Comparison of ENCODE assay signal across 15 cellular contexts in the genomic region with DNA sequence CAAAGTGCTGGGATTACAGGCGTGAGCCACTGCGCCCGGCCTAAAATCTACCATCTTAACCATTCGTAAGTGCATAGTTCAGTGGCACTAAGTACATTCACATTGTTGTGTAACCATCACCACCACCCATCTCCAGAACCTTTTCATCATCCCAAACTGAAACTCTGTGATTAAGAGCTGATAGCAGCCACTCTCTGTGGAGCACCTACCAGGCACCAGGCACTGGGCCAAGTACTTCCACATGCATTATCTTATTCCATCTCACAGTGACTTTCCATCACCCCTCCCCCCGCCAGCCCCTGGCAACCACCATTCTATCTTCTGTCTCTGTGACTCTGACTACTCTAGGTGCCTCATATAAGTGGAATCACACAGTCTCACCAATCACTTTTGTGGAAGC. TPM values are rescaled to one million over a fixed set of nuclear protein-coding genes. Genes with fewer than 3 reads are reported as not detected.
A peak's percentile ranks its signal among the peaks of the same experiment; 100 is the strongest.
DNase-seq lines count a peak whose midpoint lies in the region; ATAC-seq and TF ChIP-seq lines count a peak whose summit lies in the region.
"Had no signal": no experiment of that assay in that cellular context is flagged by ENCODE, and none has a peak within 500 bp of the region (broad histone marks: within the 10 kb centered on the region; RNA-seq: fewer than 3 reads in every experiment).

No MANE protein-coding gene starts in this region.

- intact Hi-C loops in A673 (cut with micrococcal nuclease; ENCODE audit: unreplicated experiment), result no loop called here

- TF ChIP-seq CTCF in A673 (conservative IDR thresholded peaks at IDR 0.05; ENCODE audit: low read depth, low read length), result no peak

- CTCF ChIA-PET in A673 (lab: Charles Lee) (no interaction called here), HEK293T (lab: Yijun Ruan, JAX) (interaction anchor here (1.1 kb wide), 1 partner anchor 13 kb away, joined by 3 read pairs; no protein-coding TSS in a partner anchor)

- H3K4me1 ChIP-seq in A673 (ENCODE audit: insufficient read depth, low read length, poor library complexity, severe bottlenecking), result no peaks in the 10 kb centered on the region

- no peak for ATAC-seq in GM18907 (IDR thresholded peaks at IDR 0.05; ENCODE audit: unreplicated experiment)

- H3K27me3 ChIP-seq in A673 (replicated peaks; ENCODE audit: insufficient read depth, low read depth, low read length, poor library complexity), result peaks cover 23% of the 10 kb centered on the region

- no peak overlapping the region for H3K27ac ChIP-seq in A673 (ENCODE audit: low read depth, low read length, poor library complexity, severe bottlenecking)

- BruUV-seq in A673 (replicated peaks; lab: Mats Ljungman, UMichigan), result no TSS peak

- no peaks in the 10 kb centered on the region for H3K36me3 ChIP-seq in A673 (ENCODE audit: insufficient read depth, low read length, poor library complexity, severe bottlenecking)

- H3K4me3 ChIP-seq in A673 (ENCODE audit: low read depth, low read length, poor library complexity, severe bottlenecking), result no peak overlapping the region

- POLR2A ChIA-PET in A673 (lab: Charles Lee; ENCODE audit: low non-redundant PET) (interaction anchor here (0.5 kb wide), 1 partner anchor 285 kb away, joined by 3 read pairs; no protein-coding TSS in a partner anchor), HEK293T (lab: Yijun Ruan, JAX) (no interaction called here)

- no peaks in the 10 kb centered on the region for H3K9me3 ChIP-seq in A673 (ENCODE audit: low read depth, low read length, poor library complexity, severe bottlenecking)

- DNase-seq in A673 (ENCODE audit: low spot score) (peak; percentile 16), EH (ENCODE audit: low read depth) (peak; percentile 8), NCI-H226 (peak; percentile 22), amniotic epithelial cell (ENCODE audit: low read depth) (peak; percentile 69), hippocampal formation (lab: John Stamatoyannopoulos, UW) (no peak), HEK293T (ENCODE audit: extremely low spot score) (no peak)
- DNase-seq: ACHN; CD4-positive, alpha-beta memory T cell; IMR-90; MV-4-11; NCI-H2107; NCI-H748 treated with DMSO at 0.1 percent for 48 hours; SHP77 treated with DMSO at 0.1 percent for 48 hours had no signal

TF ChIP-seq in HEK293T, 16 proteins besides CTCF, POLR2A, EP300 and RAD21:
- TF ChIP-seq FOXK2 (IDR thresholded peaks at IDR 0.05) (no peak), ARNT (IDR thresholded peaks at IDR 0.05) (no peak), CTBP1 (IDR thresholded peaks at IDR 0.05; ENCODE audit: borderline replicate concordance) (no peak), ZNF384 (IDR thresholded peaks at IDR 0.05) (no peak), FOXA1 (IDR thresholded peaks at IDR 0.05) (no peak), SUZ12 (IDR thresholded peaks at IDR 0.05) (no peak), NFRKB (IDR thresholded peaks at IDR 0.05) (no peak), TARDBP (IDR thresholded peaks at IDR 0.05) (no peak), HDGF (IDR thresholded peaks at IDR 0.05; ENCODE audit: borderline replicate concordance) (no peak), LEF1 (IDR thresholded peaks at IDR 0.05; ENCODE audit: borderline replicate concordance) (no peak), SP1 (IDR thresholded peaks at IDR 0.05) (no peak), FOXM1 (IDR thresholded peaks at IDR 0.05; ENCODE audit: borderline replicate concordance) (no peak), L3MBTL2 (conservative IDR thresholded peaks at IDR 0.05) (no peak), ELF4 (IDR thresholded peaks at IDR 0.05) (no peak), BHLHE40 (IDR thresholded peaks at IDR 0.05; ENCODE audit: borderline replicate concordance) (no peak)
- TF ChIP-seq, protein P1, sequence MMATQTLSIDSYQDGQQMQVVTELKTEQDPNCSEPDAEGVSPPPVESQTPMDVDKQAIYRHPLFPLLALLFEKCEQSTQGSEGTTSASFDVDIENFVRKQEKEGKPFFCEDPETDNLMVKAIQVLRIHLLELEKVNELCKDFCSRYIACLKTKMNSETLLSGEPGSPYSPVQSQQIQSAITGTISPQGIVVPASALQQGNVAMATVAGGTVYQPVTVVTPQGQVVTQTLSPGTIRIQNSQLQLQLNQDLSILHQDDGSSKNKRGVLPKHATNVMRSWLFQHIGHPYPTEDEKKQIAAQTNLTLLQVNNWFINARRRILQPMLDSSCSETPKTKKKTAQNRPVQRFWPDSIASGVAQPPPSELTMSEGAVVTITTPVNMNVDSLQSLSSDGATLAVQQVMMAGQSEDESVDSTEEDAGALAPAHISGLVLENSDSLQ (IDR thresholded peaks at IDR 0.05), result no peak

RNA-seq across cellular contexts. Expression of a gene that starts 2.3 kb away (rescaled TPM):
- total RNA-seq in A673 (2021), result 0.54 and 2.0 TPM in 2 replicates
- total RNA-seq: CD4-positive, alpha-beta memory T cell; HT-29 had no signal

Comparison
In these comparisons a context has a peak if more than half of its experiments do, and no peak if none do; other contexts are left out.
1. DNase-seq: peak in A673 (single experiment), EH (single experiment), NCI-H226 (single experiment) and amniotic epithelial cell (single experiment); none in hippocampal formation (0 of 2) and HEK293T (single experiment).